In genomic region chr11:44764583-44764982, GRCh38 we compare ENCODE assay signal across 18 cellular contexts. TPM values are rescaled to one million over a fixed set of nuclear protein-coding genes. Genes with fewer than 3 reads are reported as not detected.
"Had no signal": no experiment of that assay in that cellular context is flagged by ENCODE, and none has a peak within 500 bp of the region (broad histone marks: within the 10 kb centered on the region; RNA-seq: fewer than 3 reads in every experiment).

No MANE protein-coding gene starts in this region.

- H3K9me3 ChIP-seq: neutrophil, SJSA1, upper lobe of right lung had no signal

- DNase-seq: activated CD4-positive, alpha-beta T cell treated with anti-CD3 and anti-CD28 coated beads for 4 hours; activated CD8-positive, alpha-beta memory T cell treated with anti-CD3 and anti-CD28 coated beads, Interleukin-2, amount 50 U/mL, for 48 hours; activated naive CD4-positive, alpha-beta T cell; aorta; hypothalamus; kidney; small intestine; stimulated activated CD4-positive, alpha-beta T cell treated with anti-CD3 and anti-CD28 coated beads, Interleukin-4, amount 100 ng/mL, for 4 hours; stimulated activated CD8-positive, alpha-beta memory T cell treated with anti-CD3 and anti-CD28 coated beads, Interleukin-4, amount 100 ng/mL, for 48 hours; stimulated activated naive CD8-positive, alpha-beta T cell treated with anti-CD3 and anti-CD28 coated beads, Interleukin-15, Interleukin-2, amounts not matched to agents 100 U/mL and 50 U/mL, for 24 hours; SW 1271; upper lobe of right lung had no signal

- H3K9ac ChIP-seq: parathyroid adenoma had no signal

- H3K79me2 ChIP-seq: parathyroid adenoma had no signal

- H3K27me3 ChIP-seq: SJSA1, upper lobe of right lung had no signal

- H3K36me3 ChIP-seq: neutrophil, SJSA1, upper lobe of right lung had no signal

- H3K27ac ChIP-seq: neutrophil, parathyroid adenoma, SJSA1, upper lobe of right lung had no signal

- ATAC-seq: esophagus mucosa, upper lobe of right lung, WTC11 had no signal

- H2AFZ ChIP-seq: parathyroid adenoma had no signal

- H3K4me3 ChIP-seq: SJSA1, upper lobe of right lung had no signal

- H3K4me1 ChIP-seq: parathyroid adenoma had no signal

RNA-seq across cellular contexts. Expression of gene TSPAN18, which starts 37.8 kb away (rescaled TPM):
- total RNA-seq: bronchial epithelial cell had no signal
